ENCODE assay signal across 10 cellular contexts in the genomic region with DNA sequence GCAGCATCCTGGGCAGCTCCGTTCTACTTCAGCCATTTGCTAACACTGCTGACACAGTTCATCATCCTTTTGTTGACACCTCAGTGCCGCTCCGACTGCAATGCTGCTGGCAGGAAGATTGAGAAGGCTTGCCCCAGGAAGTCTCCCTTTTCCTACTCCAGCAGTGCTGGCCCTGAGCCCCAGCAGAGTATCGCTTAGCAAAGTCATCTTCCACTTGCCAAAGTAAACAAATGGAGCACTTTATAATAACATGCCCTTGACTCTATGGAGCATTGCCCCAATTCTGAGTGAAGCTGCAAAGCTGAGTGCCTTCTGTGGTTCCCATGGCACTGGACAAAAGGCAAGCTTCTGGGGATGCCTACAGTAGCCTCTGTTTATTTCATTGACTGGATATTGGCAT. TPM values are rescaled to one million over a fixed set of nuclear protein-coding genes. Genes with fewer than 3 reads are reported as not detected.
DNase-seq lines count a peak whose midpoint lies in the region; ATAC-seq and TF ChIP-seq lines count a peak whose summit lies in the region.
"Had no signal": no experiment of that assay in that cellular context is flagged by ENCODE, and none has a peak within 500 bp of the region (broad histone marks: within the 10 kb centered on the region; RNA-seq: fewer than 3 reads in every experiment).

No MANE protein-coding gene starts in this region.

- peaks cover 16 to 18% (median 16%) of the 10 kb centered on the region in 4 donors for H3K4me1 ChIP-seq in upper lobe of left lung

- H3K27ac ChIP-seq in upper lobe of left lung, result no peak overlapping the region
- H3K27ac ChIP-seq: epithelial cell of prostate, sigmoid colon had no signal

- no peak for TF ChIP-seq CTCF in upper lobe of left lung (IDR thresholded peaks at IDR 0.05)

- H3K36me3 ChIP-seq in upper lobe of left lung, result no peaks in the 10 kb centered on the region
- H3K36me3 ChIP-seq: sigmoid colon had no signal

- TF ChIP-seq POLR2A in upper lobe of left lung (IDR thresholded peaks at IDR 0.05), result no peak

- no peaks in the 10 kb centered on the region for H3K27me3 ChIP-seq in upper lobe of left lung
- H3K27me3 ChIP-seq: sigmoid colon had no signal

- TF ChIP-seq EP300 in upper lobe of left lung (IDR thresholded peaks at IDR 0.05), result no peak

- H3K9me3 ChIP-seq in upper lobe of left lung, result no peaks in the 10 kb centered on the region
- H3K9me3 ChIP-seq: sigmoid colon had no signal

- 9 to 21% methylated on average over 4 of the region's 4 CpGs for WGBS in upper lobe of left lung, 2 donors

- no peak overlapping the region for H3K4me3 ChIP-seq in upper lobe of left lung
- H3K4me3 ChIP-seq: sigmoid colon had no signal

- ATAC-seq in left lobe of liver (peak; percentile 92), upper lobe of left lung (ENCODE audit: low FRiP score in 2 of 2) (peak; percentile 39 to 84), GM18498 (IDR thresholded peaks at IDR 0.05; ENCODE audit: unreplicated experiment) (no peak), HG02678 (IDR thresholded peaks at IDR 0.05; ENCODE audit: unreplicated experiment) (no peak)

- DNase-seq in DMS 273 (lab: John Stamatoyannopoulos, UW; ENCODE audit: unreplicated experiment) (peak; percentile 18), DMS 273 treated with DMSO at 0.1 percent for 48 hours (lab: John Stamatoyannopoulos, UW) (no peak), amniotic epithelial cell (ENCODE audit: low read depth) (peak; percentile 35), left lobe of liver (ENCODE audit: low spot score) (peak; percentile 81), upper lobe of left lung (peak in 1 of 2 donors; percentile 80), NCI-H524 (lab: John Stamatoyannopoulos, UW) (no peak)
- DNase-seq: sigmoid colon had no signal

RNA-seq across cellular contexts. Expression of a gene that starts 32.2 kb away (rescaled TPM):
- total RNA-seq in left lobe of liver, result 11.9 TPM
- total RNA-seq in upper lobe of left lung, result 1 to 10 TPM in 4 of 6 donors, under 1 TPM in 1, not detected in 1; 0.49 to 3.6 (median 1.8) TPM

Comparison
In these comparisons a context has a peak if more than half of its experiments do, and no peak if none do; other contexts are left out.
1. DNase-seq: peak in DMS 273 (single experiment), amniotic epithelial cell (single experiment) and left lobe of liver (single experiment); none in DMS 273 treated with DMSO at 0.1 percent for 48 hours (single experiment) and NCI-H524 (0 of 2).
2. ATAC-seq: peak in left lobe of liver (single experiment) and upper lobe of left lung (2 of 2); none in GM18498 (single experiment) and HG02678 (single experiment).